Comparison of ENCODE assay signal across 8 cellular contexts in genomic region chr19:49497047-49497789, GRCh38. TPM values are rescaled to one million over a fixed set of nuclear protein-coding genes. Genes with fewer than 3 reads are reported as not detected.
A peak's percentile ranks its signal among the peaks of the same experiment; 100 is the strongest.
DNase-seq lines count a peak whose midpoint lies in the region; ATAC-seq and TF ChIP-seq lines count a peak whose summit lies in the region.

No MANE protein-coding gene starts in this region.

- no peaks in the 10 kb centered on the region for H3K27me3 ChIP-seq in Peyer's patch

- intact Hi-C loops in head of caudate nucleus (cut with DNase I) (no loop called here), posterior vena cava (cut with DNase I) (no loop called here)

- DNase-seq in A172 (ENCODE audit: low spot score), result peak; percentile 55
- peak; percentile 78 to 95 (median 92) for DNase-seq in Peyer's patch
- DNase-seq in activated gamma-delta T cell treated with anti-CD3 and anti-CD28 coated beads, Interleukin-2, amount 50 U/mL, for 16 hours (ENCODE audit: low read depth), result peak; percentile 41
- DNase-seq in head of caudate nucleus, result peak in 35 of 42 donors; percentile 29 to 75 (median 55)
- peak; percentile 91 for DNase-seq in posterior vena cava (ENCODE audit: low spot score)
- DNase-seq in G401 (ENCODE audit: low spot score), result no peak

- peaks cover 2 to 53% (median 24%) of the 10 kb centered on the region in 4 donors for H3K4me1 ChIP-seq in Peyer's patch

- no peak for TF ChIP-seq CTCF in Peyer's patch (IDR thresholded peaks at IDR 0.05)

- ATAC-seq in HG03139 (IDR thresholded peaks at IDR 0.05; ENCODE audit: unreplicated experiment), result no peak

- TF ChIP-seq POLR2A in GM19099 (IDR thresholded peaks at IDR 0.05; ENCODE audit: extremely low read depth, insufficient read length, low read depth) (peak; percentile 40), Peyer's patch (IDR thresholded peaks at IDR 0.05) (peak; percentile 15 to 59)

- no peaks in the 10 kb centered on the region for H3K9me3 ChIP-seq in Peyer's patch

- peaks cover 0 to 37% (median 5%) of the 10 kb centered on the region in 3 donors for H3K36me3 ChIP-seq in Peyer's patch

- peak overlapping the region; percentile 88 to 98 (median 96) for H3K27ac ChIP-seq in Peyer's patch

- peak overlapping the region; percentile 56 to 71 (median 69) for H3K4me3 ChIP-seq in Peyer's patch

- in situ Hi-C loops in G401 (cut with HindIII; ENCODE audit: low sequenced_read_pairs), result no loop called here

RNA-seq across cellular contexts. Expression of gene RPS11, which starts 1.0 kb away (rescaled TPM):
- 2,104 and 3,140 TPM in 2 replicates for total RNA-seq in A172 (2014; rRNA removed; shearing (Covaris generic))
- total RNA-seq in Peyer's patch (1,000 to 10,000 TPM; 1,400 to 3,556 (median 1,785) TPM), posterior vena cava (1,000 to 10,000 TPM; 1,242 to 1,344 TPM)
- 2,371 and 2,995 TPM in 2 replicates for total RNA-seq in G401 (2014; rRNA removed; shearing (Covaris generic))

RNA-seq across cellular contexts. Expression of gene RPL13A, which starts 9.8 kb away (rescaled TPM):
- 1,452 and 1,525 TPM in 2 replicates for total RNA-seq in A172 (2014; rRNA removed; shearing (Covaris generic))
- total RNA-seq in Peyer's patch, result 1,000 to 10,000 TPM; 1,523 to 3,539 (median 1,798) TPM
- total RNA-seq in posterior vena cava, result 1,000 to 10,000 TPM; 1,658 to 1,769 TPM
- total RNA-seq in G401 (2014; rRNA removed; shearing (Covaris generic)), result 2,624 and 3,787 TPM in 2 replicates

RNA-seq across cellular contexts. Expression of gene FCGRT, which starts 15.2 kb away (rescaled TPM):
- total RNA-seq in A172 (2014; rRNA removed; shearing (Covaris generic)), result 0.17 and 0.77 TPM in 2 replicates
- total RNA-seq in Peyer's patch, result 100 to 1,000 TPM; 239 to 985 (median 837) TPM
- 100 to 1,000 TPM; 192 to 304 TPM for total RNA-seq in posterior vena cava
- 29.8 and 35.9 TPM in 2 replicates for total RNA-seq in G401 (2014; rRNA removed; shearing (Covaris generic))

RNA-seq across cellular contexts. Expression of gene FLT3LG, which starts 23.2 kb away (rescaled TPM):
- total RNA-seq in A172 (2014; rRNA removed; shearing (Covaris generic)), result 4.7 and 6.2 TPM in 2 replicates
- total RNA-seq in Peyer's patch (10 to 100 TPM in 1 of 4 donors, 1 to 10 TPM in 3; 2.8 to 22.3 (median 5.0) TPM), posterior vena cava (10 to 100 TPM in 1 of 2 donors, 1 to 10 TPM in 1; 7.3 to 12.0 TPM)
- total RNA-seq in G401 (2014; rRNA removed; shearing (Covaris generic)), result 0.74 TPM in 1 of 2 replicates, not detected in the other

RNA-seq across cellular contexts. Expression of gene RCN3, which starts 30.6 kb away (rescaled TPM):
- total RNA-seq in A172 (2014; rRNA removed; shearing (Covaris generic)), result 0.46 TPM in 1 of 2 replicates, not detected in the other
- total RNA-seq in Peyer's patch (100 to 1,000 TPM in 3 of 4 donors, 10 to 100 TPM in 1; 78.6 to 199 (median 151) TPM), posterior vena cava (100 to 1,000 TPM in 1 of 2 donors, 10 to 100 TPM in 1; 94.0 to 128 TPM)
- 0.74 and 10.8 TPM in 2 replicates for total RNA-seq in G401 (2014; rRNA removed; shearing (Covaris generic))

Comparison
In these comparisons a context has a peak if more than half of its experiments do, and no peak if none do; other contexts are left out.
1. RNA of gene FCGRT, which starts 15.2 kb away (total RNA-seq): 239 to 985 TPM in Peyer's patch, 192 to 304 TPM in posterior vena cava and 29.8 to 35.9 TPM in G401; 0.17 to 0.77 TPM in A172; every median in the first group is over 10 times any median in the second.